Comparison of ENCODE assay signal across 9 cellular contexts in genomic region chr9:97470076-97470475, GRCh38. TPM values are rescaled to one million over a fixed set of nuclear protein-coding genes. Genes with fewer than 3 reads are reported as not detected.
DNase-seq lines count a peak whose midpoint lies in the region; ATAC-seq, FAIRE-seq and TF ChIP-seq lines count a peak whose summit lies in the region.
"Had no signal": no experiment of that assay in that cellular context is flagged by ENCODE, and none has a peak within 500 bp of the region (broad histone marks: within the 10 kb centered on the region; RNA-seq: fewer than 3 reads in every experiment).

No MANE protein-coding gene starts in this region.

- POLR2A ChIA-PET in HepG2 (lab: Yijun Ruan, JAX), result no interaction called here

- H3K4me3 ChIP-seq in DND-41 (ENCODE audit: low read depth in 1 of 2, low read length in 2 of 2) (no peak overlapping the region), KMS-11 (IDR thresholded peaks at IDR 0.05; ENCODE audit: insufficient read depth, low read depth, low read length) (no peak overlapping the region), bronchial epithelial cell (ENCODE audit: low read depth, low read length) (no peak overlapping the region), HepG2 (replicated peaks in 1 of 3; ENCODE audit: insufficient read depth in 1 of 3, low read depth in 2 of 3, low read length in 3 of 3) (no peak overlapping the region), tibial nerve (no peak overlapping the region)

- no peaks in the 10 kb centered on the region for H3K4me1 ChIP-seq in DND-41 (ENCODE audit: insufficient read depth, low read length)
- peaks cover 22% of the 10 kb centered on the region for H3K4me1 ChIP-seq in KMS-11 (ENCODE audit: low read depth, poor library complexity, severe bottlenecking)
- H3K4me1 ChIP-seq in HepG2 (ENCODE audit: insufficient read depth, low read length), result no peaks in the 10 kb centered on the region
- peaks cover 0 to 14% (median 0%) of the 10 kb centered on the region in 4 donors for H3K4me1 ChIP-seq in tibial nerve

- 97% methylated on average over 2 of the region's 2 CpGs for WGBS in HepG2 (ENCODE audit: low lambda C conversion rate)
- WGBS in tibial nerve, 2 donors, result 70 to 76% methylated on average over 2 of the region's 2 CpGs

- H3K9ac ChIP-seq in DND-41 (ENCODE audit: low read depth, low read length) (no peak overlapping the region), KMS-11 (no peak overlapping the region), HepG2 (ENCODE audit: insufficient read depth, low read depth, low read length) (no peak overlapping the region)

- CTCF ChIA-PET in HepG2 (lab: Yijun Ruan, JAX; ENCODE audit: low intra/inter-chr PET ratio, low total read pairs), result interaction anchor here (3.1 kb wide), 1 partner anchor 128 kb away, joined by 23 read pairs; no protein-coding TSS in a partner anchor

- TF ChIP-seq CTCF in DND-41 (IDR thresholded peaks at IDR 0.05; ENCODE audit: borderline replicate concordance, extremely low read depth, low read length, poor library complexity, severe bottlenecking), result peak; percentile 31
- peak; percentile 60 for TF ChIP-seq CTCF in KMS-11 (conservative IDR thresholded peaks at IDR 0.05; ENCODE audit: low read depth, low read length)
- peak; percentile 51 for TF ChIP-seq CTCF in bronchial epithelial cell (IDR thresholded peaks at IDR 0.05; ENCODE audit: insufficient read depth, low read length, severe bottlenecking)
- peak; percentile 26; the same call in 1 of the 2 replicates for TF ChIP-seq CTCF in HepG2 (CRISPR knock-in tag; IDR thresholded peaks at IDR 0.05)
- TF ChIP-seq CTCF in tibial nerve (IDR thresholded peaks at IDR 0.05), result peak in 1 of 5 experiments; percentile 29

- H3K27me3 ChIP-seq in DND-41 (ENCODE audit: insufficient read depth, low read length, poor library complexity) (no peaks in the 10 kb centered on the region), KMS-11 (ENCODE audit: insufficient read depth, low read depth) (no peaks in the 10 kb centered on the region), bronchial epithelial cell (ENCODE audit: control insufficient read depth, insufficient read depth, low read length) (no peaks in the 10 kb centered on the region), HepG2 (ENCODE audit: control insufficient read depth in 1 of 2, insufficient read depth in 2 of 2, low read length in 2 of 2) (no peaks in the 10 kb centered on the region), tibial nerve (no peaks in the 10 kb centered on the region)

- no peaks in the 10 kb centered on the region for H3K36me3 ChIP-seq in DND-41 (ENCODE audit: insufficient read depth, low read length)
- H3K36me3 ChIP-seq in KMS-11 (ENCODE audit: insufficient read depth), result no peaks in the 10 kb centered on the region
- no peaks in the 10 kb centered on the region for H3K36me3 ChIP-seq in bronchial epithelial cell (ENCODE audit: control insufficient read depth, insufficient read depth, low read length)
- peaks cover 3 to 18% of the 10 kb centered on the region in 2 experiments; a peak in 4 of 5 replicates for H3K36me3 ChIP-seq in HepG2 (replicated peaks in 1 of 2; ENCODE audit: control insufficient read depth in 1 of 2, insufficient read depth in 2 of 2, low read length in 2 of 2)
- H3K36me3 ChIP-seq in tibial nerve, result peaks cover 0 to 52% (median 0%) of the 10 kb centered on the region in 3 donors

- in situ Hi-C loops in HepG2 (cut with HindIII; ENCODE audit: extremely low pct_ligation_motif_present, low pct_unique_long_range_greater_than_20kb), result no loop called here

- TF ChIP-seq POLR2A in HepG2 (IDR thresholded peaks at IDR 0.05; ENCODE audit: insufficient read depth in 1 of 2, low read depth in 2 of 2, low read length in 2 of 2) (no peak), tibial nerve (IDR thresholded peaks at IDR 0.05) (no peak)

- no peak for FAIRE-seq in bronchial epithelial cell (lab: Jason Lieb, UNC)
- no peak for FAIRE-seq in HepG2 (lab: Jason Lieb, UNC)

- no peak for TF ChIP-seq RAD21 in HepG2 (CRISPR knock-in tag; IDR thresholded peaks at IDR 0.05)

- no peaks in the 10 kb centered on the region for H4K20me1 ChIP-seq in DND-41 (ENCODE audit: insufficient read depth, low read length)
- H4K20me1 ChIP-seq in KMS-11 (ENCODE audit: insufficient read depth), result no peaks in the 10 kb centered on the region
- no peaks in the 10 kb centered on the region for H4K20me1 ChIP-seq in HepG2 (ENCODE audit: insufficient read depth, low read length)

- no TSS peak for BruUV-seq in HepG2 (replicated peaks; lab: Mats Ljungman, UMichigan)

- H3K4me2 ChIP-seq in DND-41 (ENCODE audit: insufficient read depth, low read length) (no peak overlapping the region), KMS-11 (peak overlapping the region; percentile 38; the same call in 1 of the 2 replicates), HepG2 (ENCODE audit: low read depth, low read length) (no peak overlapping the region)

- intact Hi-C loops in HepG2 (cut with micrococcal nuclease; ENCODE audit: unreplicated experiment), result no loop called here

- H2AFZ ChIP-seq in DND-41 (ENCODE audit: low read depth, low read length) (no peak overlapping the region), KMS-11 (ENCODE audit: low read depth) (no peak overlapping the region), HepG2 (ENCODE audit: low read length) (no peak overlapping the region)

- TF ChIP-seq EP300 in HepG2 (IDR thresholded peaks at IDR 0.05; ENCODE audit: low read depth in 2 of 2, low read length in 2 of 2) (no peak), HepG2 (CRISPR knock-in tag; IDR thresholded peaks at IDR 0.05; ENCODE audit: borderline replicate concordance) (no peak), tibial nerve (IDR thresholded peaks at IDR 0.05) (no peak)

- no peaks in the 10 kb centered on the region for H3K9me3 ChIP-seq in DND-41 (ENCODE audit: insufficient read depth, low read length, severe bottlenecking)
- H3K9me3 ChIP-seq in HepG2 (ENCODE audit: low read length), result no peaks in the 10 kb centered on the region
- no peaks in the 10 kb centered on the region for H3K9me3 ChIP-seq in tibial nerve

- H3K27ac ChIP-seq in DND-41 (ENCODE audit: low read length) (no peak overlapping the region), KMS-11 (no peak overlapping the region), HepG2 (ENCODE audit: extremely low read length, insufficient read depth, low read length) (no peak overlapping the region), tibial nerve (peak overlapping the region in 1 of 4 donors; percentile 29)

- DNase-seq in DND-41 (no peak), bronchial epithelial cell (ENCODE audit: low read depth) (peak; percentile 2), HepG2 (ENCODE audit: low spot score) (no peak), tibial nerve (ENCODE audit: low spot score in 2 of 2) (no peak), DMS153 treated with DMSO at 0.1 percent for 48 hours (lab: John Stamatoyannopoulos, UW; ENCODE audit: unreplicated experiment) (no peak)
- no peak for DNase-seq in effector CD8-positive, alpha-beta T cell (lab: John Stamatoyannopoulos, UW)
- DNase-seq: glutamatergic neuron had no signal

- ATAC-seq in DND-41 (ENCODE audit: insufficient read depth, low read depth) (no peak), HepG2 (no peak), HG03108 (IDR thresholded peaks at IDR 0.05; ENCODE audit: unreplicated experiment) (no peak)

- no peaks in the 10 kb centered on the region for H3K79me2 ChIP-seq in DND-41 (ENCODE audit: insufficient read depth, low read length)
- H3K79me2 ChIP-seq in KMS-11 (ENCODE audit: insufficient read depth, low read depth), result no peaks in the 10 kb centered on the region
- H3K79me2 ChIP-seq in HepG2 (ENCODE audit: insufficient read depth, low read length), result no peaks in the 10 kb centered on the region

RNA-seq across cellular contexts. Expression of gene TMOD1, which starts 31.4 kb away (rescaled TPM):
- total RNA-seq in bronchial epithelial cell, result not detected in 2 replicates
- 0.04 TPM in 1 of 2 replicates, not detected in the other for total RNA-seq in HepG2 (2016; rRNA removed; fragmentation: Illumina TruSeq; extraction: Trizol)
- total RNA-seq in HepG2 (2016; cell fraction: cytosol; rRNA removed; fragmentation: Illumina TruSeq; extraction: Trizol; ENCODE audit: low read depth), result not detected in 2 replicates
- 0.06 TPM in 1 of 2 replicates, not detected in the other for total RNA-seq in HepG2 (2016; cell fraction: insoluble cytoplasmic fraction; rRNA removed; fragmentation: Illumina TruSeq; extraction: Trizol)
- total RNA-seq in HepG2 (2016; cell fraction: membrane; rRNA removed; fragmentation: Illumina TruSeq; extraction: Trizol), result 0.07 TPM in 1 of 2 replicates, not detected in the other
- 0.16 TPM in 1 of 2 replicates, not detected in the other for total RNA-seq in HepG2 (2016; cell fraction: nucleus; rRNA removed; fragmentation: Illumina TruSeq; extraction: Trizol)
- 0.04 and 0.07 TPM in 2 replicates for polyA plus RNA-seq in HepG2 (2011; rRNA removed)
- polyA plus RNA-seq in HepG2 (2011; cell fraction: cytosol; rRNA removed), result 0.03 TPM in 2 replicates
- 0.05 TPM in 1 of 2 replicates, not detected in the other for polyA plus RNA-seq in HepG2 (2011; cell fraction: nucleus; rRNA removed)
- polyA plus RNA-seq in HepG2 (2012), result 0.31 and 0.40 TPM in 2 replicates
- 0.09 TPM in 1 of 2 replicates, not detected in the other for polyA plus RNA-seq in HepG2 (2016; cell fraction: cytosol; fragmentation: Illumina TruSeq; extraction: Trizol; ENCODE audit: low read depth)
- polyA plus RNA-seq in HepG2 (2016; cell fraction: insoluble cytoplasmic fraction; fragmentation: Illumina TruSeq; extraction: Trizol; ENCODE audit: low read depth), result 0.19 TPM in 1 of 2 replicates, not detected in the other
- 0.06 and 0.07 TPM in 2 replicates for polyA plus RNA-seq in HepG2 (2016; cell fraction: membrane; fragmentation: Illumina TruSeq; extraction: Trizol; ENCODE audit: low read depth)
- polyA plus RNA-seq in HepG2 (2016; cell fraction: nucleus; fragmentation: Illumina TruSeq; extraction: Trizol; ENCODE audit: insufficient read depth, low read depth), result 0.13 TPM in 1 of 2 replicates, not detected in the other
- 0.98 TPM in 1 of 2 replicates, not detected in the other for polyA minus RNA-seq in HepG2 (2011; rRNA and poly(A)+ RNA removed; ENCODE audit: low replicate concordance)
- polyA minus RNA-seq in HepG2 (2011; cell fraction: cytosol; rRNA and poly(A)+ RNA removed), result not detected in 2 replicates
- not detected in 2 replicates for polyA minus RNA-seq in HepG2 (2011; cell fraction: nucleus; rRNA and poly(A)+ RNA removed)
- 10 to 100 TPM; 30.0 to 47.0 (median 36.0) TPM for total RNA-seq in tibial nerve

RNA-seq across cellular contexts. Expression of gene TDRD7, which starts 58.2 kb away (rescaled TPM):
- total RNA-seq in bronchial epithelial cell (1.8 and 4.4 TPM in 2 replicates), HepG2 (2016; rRNA removed; fragmentation: Illumina TruSeq; extraction: Trizol) (15.5 and 21.7 TPM in 2 replicates), tibial nerve (10 to 100 TPM in 3 of 4 donors, 1 to 10 TPM in 1; 9.6 to 18.4 (median 10.8) TPM)
- 1.6 and 2.6 TPM in 2 replicates for total RNA-seq in HepG2 (2016; cell fraction: cytosol; rRNA removed; fragmentation: Illumina TruSeq; extraction: Trizol; ENCODE audit: low read depth)
- 15.0 and 22.9 TPM in 2 replicates for total RNA-seq in HepG2 (2016; cell fraction: insoluble cytoplasmic fraction; rRNA removed; fragmentation: Illumina TruSeq; extraction: Trizol)
- total RNA-seq in HepG2 (2016; cell fraction: membrane; rRNA removed; fragmentation: Illumina TruSeq; extraction: Trizol), result 5.1 and 6.1 TPM in 2 replicates
- total RNA-seq in HepG2 (2016; cell fraction: nucleus; rRNA removed; fragmentation: Illumina TruSeq; extraction: Trizol), result 15.3 and 16.3 TPM in 2 replicates
- polyA plus RNA-seq in HepG2 (2011; rRNA removed), result 9.8 and 10.3 TPM in 2 replicates
- 4.9 and 7.9 TPM in 2 replicates for polyA plus RNA-seq in HepG2 (2011; cell fraction: cytosol; rRNA removed)
- 8.9 and 10.2 TPM in 2 replicates for polyA plus RNA-seq in HepG2 (2011; cell fraction: nucleus; rRNA removed)
- polyA plus RNA-seq in HepG2 (2012), result 11.0 and 11.8 TPM in 2 replicates
- 0.72 and 0.84 TPM in 2 replicates for polyA plus RNA-seq in HepG2 (2016; cell fraction: cytosol; fragmentation: Illumina TruSeq; extraction: Trizol; ENCODE audit: low read depth)
- 15.1 and 16.3 TPM in 2 replicates for polyA plus RNA-seq in HepG2 (2016; cell fraction: insoluble cytoplasmic fraction; fragmentation: Illumina TruSeq; extraction: Trizol; ENCODE audit: low read depth)
- 1.6 and 1.8 TPM in 2 replicates for polyA plus RNA-seq in HepG2 (2016; cell fraction: membrane; fragmentation: Illumina TruSeq; extraction: Trizol; ENCODE audit: low read depth)
- 15.5 and 20.4 TPM in 2 replicates for polyA plus RNA-seq in HepG2 (2016; cell fraction: nucleus; fragmentation: Illumina TruSeq; extraction: Trizol; ENCODE audit: insufficient read depth, low read depth)
- polyA minus RNA-seq in HepG2 (2011; rRNA and poly(A)+ RNA removed; ENCODE audit: low replicate concordance), result 0.87 and 4.8 TPM in 2 replicates
- polyA minus RNA-seq in HepG2 (2011; cell fraction: cytosol; rRNA and poly(A)+ RNA removed), result 8.4 TPM in 2 replicates
- polyA minus RNA-seq in HepG2 (2011; cell fraction: nucleus; rRNA and poly(A)+ RNA removed), result 22.1 and 28.2 TPM in 2 replicates

Comparison
In these comparisons a context has a peak if more than half of its experiments do, and no peak if none do; other contexts are left out.
1. RNA of gene TMOD1, which starts 31.4 kb away (total RNA-seq): 30.0 to 47.0 TPM in tibial nerve; 0.04 to 0.16 TPM in HepG2 and not detected in bronchial epithelial cell; every median in the first group is over 10 times any median in the second.